Comparison of ENCODE assay signal across 9 cellular contexts in genomic region chr2:237699870-237700582, GRCh38.
A peak's percentile ranks its signal among the peaks of the same experiment; 100 is the strongest.
DNase-seq lines count a peak whose midpoint lies in the region; ATAC-seq and TF ChIP-seq lines count a peak whose summit lies in the region.
"Had no signal": no experiment of that assay in that cellular context is flagged by ENCODE, and none has a peak within 500 bp of the region (broad histone marks: within the 10 kb centered on the region; RNA-seq: fewer than 3 reads in every experiment).

No MANE protein-coding gene starts in this region.

- H3K4me1 Mint-ChIP-seq in CD4-positive, alpha-beta memory T cell: peaks cover 79 to 100% (median 94%) of the 10 kb centered on the region in 4 donors
- H3K4me1 Mint-ChIP-seq in effector memory CD8-positive, alpha-beta T cell (ENCODE audit: low read depth in 2 of 2): peaks cover 86 to 92% of the 10 kb centered on the region in 2 donors
- H3K4me1 Mint-ChIP-seq in nephron progenitor cell: peaks cover 94% of the 10 kb centered on the region

- intact Hi-C loops in CD4-positive, alpha-beta memory T cell (cut with micrococcal nuclease): loop anchor here (1.0 to 5.0 kb wide), 2 partner anchors 8 to 32 kb away; no protein-coding TSS in a partner anchor

- peak overlapping the region in 1 of 2 donors; percentile 27 for H3K4me3 ChIP-seq in CD4-positive, alpha-beta memory T cell (ENCODE audit: low read length in 2 of 2)

- peak overlapping the region; percentile 90 to 96 (median 96) for H3K27ac Mint-ChIP-seq in CD4-positive, alpha-beta memory T cell
- H3K27ac Mint-ChIP-seq in effector memory CD8-positive, alpha-beta T cell: peak overlapping the region; percentile 90
- H3K27ac Mint-ChIP-seq in nephron progenitor cell: peak overlapping the region; percentile 93

- peak overlapping the region; percentile 70 for H3K27ac ChIP-seq in CD4-positive, alpha-beta memory T cell (ENCODE audit: low read depth, low read length)

- H3K4me1 ChIP-seq in CD4-positive, alpha-beta memory T cell (ENCODE audit: insufficient read depth, low read length): peaks cover 100% of the 10 kb centered on the region

- H3K27me3 Mint-ChIP-seq in CD4-positive, alpha-beta memory T cell: no peaks in the 10 kb centered on the region
- no peaks in the 10 kb centered on the region for H3K27me3 Mint-ChIP-seq in effector memory CD8-positive, alpha-beta T cell
- peaks cover 4% of the 10 kb centered on the region for H3K27me3 Mint-ChIP-seq in nephron progenitor cell (ENCODE audit: low read depth, poor library complexity)

- H3K27me3 ChIP-seq in CD4-positive, alpha-beta memory T cell (ENCODE audit: insufficient read depth, low read length): no peaks in the 10 kb centered on the region

- no peaks in the 10 kb centered on the region for H3K9me3 ChIP-seq in CD4-positive, alpha-beta memory T cell (ENCODE audit: control insufficient read depth in 1 of 2, low read length in 2 of 2)

- H3K9me3 Mint-ChIP-seq in CD4-positive, alpha-beta memory T cell: no peaks in the 10 kb centered on the region
- H3K9me3 Mint-ChIP-seq in effector memory CD8-positive, alpha-beta T cell: no peaks in the 10 kb centered on the region
- no peaks in the 10 kb centered on the region for H3K9me3 Mint-ChIP-seq in nephron progenitor cell

- POLR2A ChIA-PET in CD4-positive, alpha-beta memory T cell (lab: Charles Lee; ENCODE audit: partially characterized antibody): interaction anchor here (0.8 to 15.1 kb wide), 5 partner anchors 8 to 26 kb away, joined by 3 to 210 read pairs (median 3); no protein-coding TSS in a partner anchor

- CTCF ChIA-PET in CD4-positive, alpha-beta memory T cell (lab: Charles Lee; ENCODE audit: partially characterized antibody): interaction anchor here (1.3 to 15.7 kb wide), 4 partner anchors 12 to 44 kb away, joined by 3 to 376 read pairs (median 80); no protein-coding TSS in a partner anchor

- peaks cover 0 to 25% of the 10 kb centered on the region in 2 donors for H3K36me3 Mint-ChIP-seq in CD4-positive, alpha-beta memory T cell
- peaks cover 88% of the 10 kb centered on the region for H3K36me3 Mint-ChIP-seq in effector memory CD8-positive, alpha-beta T cell (ENCODE audit: insufficient read depth)
- peaks cover 6% of the 10 kb centered on the region for H3K36me3 Mint-ChIP-seq in nephron progenitor cell (ENCODE audit: low read depth)

- no peak for ATAC-seq in effector memory CD8-positive, alpha-beta T cell (replicated peaks)
- no peak for ATAC-seq in HG02840 (IDR thresholded peaks at IDR 0.05; ENCODE audit: low FRiP score, unreplicated experiment)

- H3K4me3 Mint-ChIP-seq in CD4-positive, alpha-beta memory T cell: peak overlapping the region; percentile 61 to 93 (median 82)
- H3K4me3 Mint-ChIP-seq in effector memory CD8-positive, alpha-beta T cell: peak overlapping the region; percentile 91 to 99
- peak overlapping the region; percentile 36 for H3K4me3 Mint-ChIP-seq in nephron progenitor cell

- DNase-seq in CD4-positive, alpha-beta memory T cell: no peak
- DNase-seq in NCI-H2029 treated with DMSO at 0.1 percent for 48 hours (lab: John Stamatoyannopoulos, UW) (peak; percentile 27), nephron progenitor cell (no peak), COLO668 (lab: John Stamatoyannopoulos, UW; ENCODE audit: unreplicated experiment) (no peak), cerebellar nuclear complex (lab: John Stamatoyannopoulos, UW) (no peak), SK-N-DZ (ENCODE audit: low spot score) (no peak)
- DNase-seq in effector memory CD8-positive, alpha-beta T cell: no peak
- DNase-seq: Karpas-422 had no signal

- no peak for TF ChIP-seq CTCF in nephron progenitor cell (IDR thresholded peaks at IDR 0.05)

- H3K36me3 ChIP-seq in CD4-positive, alpha-beta memory T cell (ENCODE audit: insufficient read depth, low read length): no peaks in the 10 kb centered on the region

Comparison
In these comparisons a context has a peak if more than half of its experiments do, and no peak if none do; other contexts are left out.
1. H3K4me3 Mint-ChIP-seq: peak in every context shown above with its lines; median percentile 95 in effector memory CD8-positive, alpha-beta T cell; 82 in CD4-positive, alpha-beta memory T cell; 36 in nephron progenitor cell.